In genomic region chr19:42284641-42285341, GRCh38 we compare ENCODE assay signal across 8 cellular contexts. TPM values are rescaled to one million over a fixed set of nuclear protein-coding genes. Genes with fewer than 3 reads are reported as not detected.
DNase-seq lines count a peak whose midpoint lies in the region; ATAC-seq, FAIRE-seq and TF ChIP-seq lines count a peak whose summit lies in the region.

No MANE protein-coding gene starts in this region.

- H3K4me2 ChIP-seq in BLaER1 = peak overlapping the region; percentile 98
- H3K4me2 ChIP-seq in hepatocyte = peak overlapping the region; percentile 92

- H3K9me2 ChIP-seq in hepatocyte (replicated peaks; ENCODE audit: insufficient read depth) = no peaks in the 10 kb centered on the region

- H3K27ac Mint-ChIP-seq in activated T-helper 1 cell treated with anti-CD3 and anti-CD28 coated beads, Interleukin-12 subunit alpha, Interleukin-12 subunit beta, Interleukin-2, Interleukin-4 antibody, amounts not matched to agents 30 ng/mL and 10 ng/mL and 1 ng/mL, durations not matched to agents 14 hours and 24 hours and 36 hours = peak overlapping the region; percentile 95

- H2AFZ ChIP-seq in hepatocyte = no peak overlapping the region

- H3K4me3 ChIP-seq in BLaER1 (peak overlapping the region; percentile 73), hepatocyte (peak overlapping the region; percentile 94), small intestine (ENCODE audit: low read depth in 1 of 2, low read length in 2 of 2) (peak overlapping the region; percentile 68 to 75)

- no peak for TF ChIP-seq CTCF in hepatocyte (IDR thresholded peaks at IDR 0.05; ENCODE audit: poor library complexity)

- peaks cover 5% of the 10 kb centered on the region for H3K36me3 Mint-ChIP-seq in activated T-helper 1 cell treated with anti-CD3 and anti-CD28 coated beads, Interleukin-12 subunit alpha, Interleukin-12 subunit beta, Interleukin-2, Interleukin-4 antibody, amounts not matched to agents 30 ng/mL and 10 ng/mL and 1 ng/mL, durations not matched to agents 14 hours and 24 hours and 36 hours (ENCODE audit: low read depth)

- H3K27me3 ChIP-seq in BLaER1 (no peaks in the 10 kb centered on the region), hepatocyte (no peaks in the 10 kb centered on the region), small intestine (ENCODE audit: control insufficient read depth in 2 of 2, insufficient read depth in 2 of 2, low read length in 2 of 2) (no peaks in the 10 kb centered on the region)

- DNase-seq in activated T-helper 1 cell treated with anti-CD3 and anti-CD28 coated beads, Interleukin-12 subunit alpha, Interleukin-12 subunit beta, Interleukin-2, Interleukin-4 antibody, amounts not matched to agents 30 ng/mL and 10 ng/mL and 1 ng/mL, durations not matched to agents 14 hours and 24 hours and 36 hours (ENCODE audit: low spot score) = no peak
- DNase-seq in hepatocyte (ENCODE audit: low spot score) = peak; percentile 30
- DNase-seq in small intestine = no peak
- no peak for DNase-seq in H4 (ENCODE audit: low spot score)
- DNase-seq in effector CD8-positive, alpha-beta T cell (lab: John Stamatoyannopoulos, UW) = no peak

- H4K20me1 ChIP-seq in BLaER1 (peaks cover 72% of the 10 kb centered on the region), hepatocyte (ENCODE audit: insufficient read depth, poor library complexity, severe bottlenecking) (peaks cover 39% of the 10 kb centered on the region)

- H3K9me3 ChIP-seq in BLaER1 (no peaks in the 10 kb centered on the region), hepatocyte (ENCODE audit: low read depth) (no peaks in the 10 kb centered on the region), small intestine (ENCODE audit: control insufficient read depth, low read depth) (no peaks in the 10 kb centered on the region)

- peaks cover 34% of the 10 kb centered on the region for H3K4me1 Mint-ChIP-seq in activated T-helper 1 cell treated with anti-CD3 and anti-CD28 coated beads, Interleukin-12 subunit alpha, Interleukin-12 subunit beta, Interleukin-2, Interleukin-4 antibody, amounts not matched to agents 30 ng/mL and 10 ng/mL and 1 ng/mL, durations not matched to agents 14 hours and 24 hours and 36 hours (ENCODE audit: low read depth)

- H3K4me1 ChIP-seq in BLaER1 = peaks cover 76% of the 10 kb centered on the region
- H3K4me1 ChIP-seq in hepatocyte (ENCODE audit: insufficient read depth) = peaks cover 38% of the 10 kb centered on the region
- H3K4me1 ChIP-seq in small intestine (ENCODE audit: control insufficient read depth in 2 of 2, insufficient read depth in 1 of 2, low read depth in 1 of 2, low read length in 1 of 2) = peaks cover 10 to 11% of the 10 kb centered on the region in 2 donors

- WGBS in hepatocyte (ENCODE audit: low lambda C conversion rate, missing lambda C conversion rate) = 4% methylated on average over 26 of the region's 33 CpGs
- WGBS in small intestine, 3 donors = 5 to 8% (median 7%) methylated on average over 25 to 33 of the region's 33 CpGs

- peak overlapping the region; percentile 93 for H3K4me3 Mint-ChIP-seq in activated T-helper 1 cell treated with anti-CD3 and anti-CD28 coated beads, Interleukin-12 subunit alpha, Interleukin-12 subunit beta, Interleukin-2, Interleukin-4 antibody, amounts not matched to agents 30 ng/mL and 10 ng/mL and 1 ng/mL, durations not matched to agents 14 hours and 24 hours and 36 hours

- H3K79me2 ChIP-seq in hepatocyte = peaks cover 48% of the 10 kb centered on the region

- H3K9ac ChIP-seq in BLaER1 = peak overlapping the region; percentile 85

- peaks cover 31% of the 10 kb centered on the region for H3K36me3 ChIP-seq in BLaER1
- no peaks in the 10 kb centered on the region for H3K36me3 ChIP-seq in hepatocyte (replicated peaks; ENCODE audit: insufficient read depth, low read depth)
- H3K36me3 ChIP-seq in small intestine (ENCODE audit: control insufficient read depth in 2 of 2, insufficient read depth in 2 of 2, low read length in 2 of 2) = peaks cover 9 to 11% of the 10 kb centered on the region in 2 donors

- peak overlapping the region; percentile 93 for H3K27ac ChIP-seq in BLaER1
- H3K27ac ChIP-seq in hepatocyte = peak overlapping the region; percentile 79
- peak overlapping the region; percentile 41 to 55 for H3K27ac ChIP-seq in small intestine (ENCODE audit: low read depth in 1 of 2, low read length in 1 of 2)

- no peak for FAIRE-seq in small intestine (lab: Jason Lieb, UNC)

- H3K9me3 Mint-ChIP-seq in activated T-helper 1 cell treated with anti-CD3 and anti-CD28 coated beads, Interleukin-12 subunit alpha, Interleukin-12 subunit beta, Interleukin-2, Interleukin-4 antibody, amounts not matched to agents 30 ng/mL and 10 ng/mL and 1 ng/mL, durations not matched to agents 14 hours and 24 hours and 36 hours = no peaks in the 10 kb centered on the region

- intact Hi-C loops in activated T-helper 1 cell treated with anti-CD3 and anti-CD28 coated beads, Interleukin-12 subunit alpha, Interleukin-12 subunit beta, Interleukin-2, Interleukin-4 antibody, amounts not matched to agents 30 ng/mL and 10 ng/mL and 1 ng/mL, durations not matched to agents 14 hours and 24 hours and 36 hours (cut with micrococcal nuclease) = loop anchor here (5.0 kb wide), 2 partner anchors 82 to 207 kb away; partner anchors contain the start of gene ZNF574

- H3K27me3 Mint-ChIP-seq in activated T-helper 1 cell treated with anti-CD3 and anti-CD28 coated beads, Interleukin-12 subunit alpha, Interleukin-12 subunit beta, Interleukin-2, Interleukin-4 antibody, amounts not matched to agents 30 ng/mL and 10 ng/mL and 1 ng/mL, durations not matched to agents 14 hours and 24 hours and 36 hours (ENCODE audit: insufficient read depth) = no peaks in the 10 kb centered on the region

- peak; percentile 0 for ATAC-seq in HG02798 (IDR thresholded peaks at IDR 0.05; ENCODE audit: poor library complexity, unreplicated experiment)
- no peak for ATAC-seq in HG03520 (IDR thresholded peaks at IDR 0.05; ENCODE audit: unreplicated experiment)

RNA-seq across cellular contexts. Expression of gene CIC, which starts 15.7 kb away (rescaled TPM):
- 66.9 and 68.0 TPM in 2 replicates for total RNA-seq in activated T-helper 1 cell treated with anti-CD3 and anti-CD28 coated beads, Interleukin-12 subunit alpha, Interleukin-12 subunit beta, Interleukin-2, Interleukin-4 antibody, amounts not matched to agents 30 ng/mL and 10 ng/mL and 1 ng/mL, durations not matched to agents 14 hours and 24 hours and 36 hours
- 14.3 and 17.4 TPM in 2 replicates for total RNA-seq in hepatocyte
- polyA plus RNA-seq in hepatocyte (19.3 and 23.2 TPM in 2 replicates), small intestine (10 to 100 TPM; 14.1 to 29.8 (median 18.1) TPM)
- total RNA-seq in H4 (2014; rRNA removed; shearing (Covaris generic)) = 10.8 and 12.1 TPM in 2 replicates

RNA-seq across cellular contexts. Expression of gene PRR19, which starts 17.1 kb away (rescaled TPM):
- total RNA-seq in activated T-helper 1 cell treated with anti-CD3 and anti-CD28 coated beads, Interleukin-12 subunit alpha, Interleukin-12 subunit beta, Interleukin-2, Interleukin-4 antibody, amounts not matched to agents 30 ng/mL and 10 ng/mL and 1 ng/mL, durations not matched to agents 14 hours and 24 hours and 36 hours = 1.0 and 1.4 TPM in 2 replicates
- 0.24 and 2.2 TPM in 2 replicates for total RNA-seq in hepatocyte
- 1.9 and 3.0 TPM in 2 replicates for polyA plus RNA-seq in hepatocyte
- 1 to 10 TPM in 1 of 3 donors, under 1 TPM in 2; 0.81 to 1.1 (median 0.97) TPM for polyA plus RNA-seq in small intestine
- total RNA-seq in H4 (2014; rRNA removed; shearing (Covaris generic)) = 0.16 and 1.4 TPM in 2 replicates

RNA-seq across cellular contexts. Expression of gene PAFAH1B3, which starts 17.6 kb away (rescaled TPM):
- total RNA-seq in activated T-helper 1 cell treated with anti-CD3 and anti-CD28 coated beads, Interleukin-12 subunit alpha, Interleukin-12 subunit beta, Interleukin-2, Interleukin-4 antibody, amounts not matched to agents 30 ng/mL and 10 ng/mL and 1 ng/mL, durations not matched to agents 14 hours and 24 hours and 36 hours = 48.7 and 50.1 TPM in 2 replicates
- total RNA-seq in hepatocyte = 46.1 and 70.6 TPM in 2 replicates
- polyA plus RNA-seq in hepatocyte = 98.6 and 116 TPM in 2 replicates
- 10 to 100 TPM; 16.3 to 49.4 (median 17.3) TPM for polyA plus RNA-seq in small intestine
- 78.5 and 112 TPM in 2 replicates for total RNA-seq in H4 (2014; rRNA removed; shearing (Covaris generic))

RNA-seq across cellular contexts. Expression of gene TMEM145, which starts 28.3 kb away (rescaled TPM):
- 0.56 and 2.1 TPM in 2 replicates for total RNA-seq in activated T-helper 1 cell treated with anti-CD3 and anti-CD28 coated beads, Interleukin-12 subunit alpha, Interleukin-12 subunit beta, Interleukin-2, Interleukin-4 antibody, amounts not matched to agents 30 ng/mL and 10 ng/mL and 1 ng/mL, durations not matched to agents 14 hours and 24 hours and 36 hours
- total RNA-seq in hepatocyte = 0.40 TPM in 1 of 2 replicates, not detected in the other
- polyA plus RNA-seq in hepatocyte = 0.58 TPM in 1 of 2 replicates, not detected in the other
- 1 to 10 TPM in 1 of 3 donors, not detected in 2; 1.1 TPM for polyA plus RNA-seq in small intestine
- total RNA-seq in H4 (2014; rRNA removed; shearing (Covaris generic)) = 0.08 TPM in 1 of 2 replicates, not detected in the other

RNA-seq across cellular contexts. Expression of gene ERF, which starts 29.9 kb away (rescaled TPM):
- 71.9 and 78.4 TPM in 2 replicates for total RNA-seq in activated T-helper 1 cell treated with anti-CD3 and anti-CD28 coated beads, Interleukin-12 subunit alpha, Interleukin-12 subunit beta, Interleukin-2, Interleukin-4 antibody, amounts not matched to agents 30 ng/mL and 10 ng/mL and 1 ng/mL, durations not matched to agents 14 hours and 24 hours and 36 hours
- 32.6 and 47.1 TPM in 2 replicates for total RNA-seq in hepatocyte
- 20.4 and 24.4 TPM in 2 replicates for polyA plus RNA-seq in hepatocyte
- 10 to 100 TPM; 28.6 to 51.6 (median 31.8) TPM for polyA plus RNA-seq in small intestine
- total RNA-seq in H4 (2014; rRNA removed; shearing (Covaris generic)) = 27.1 and 31.1 TPM in 2 replicates
